ENCODE assay signal across 8 cellular contexts in genomic region chr18:55318864-55319516, GRCh38.
DNase-seq lines count a peak whose midpoint lies in the region; ATAC-seq, FAIRE-seq and TF ChIP-seq lines count a peak whose summit lies in the region.

No MANE protein-coding gene starts in this region.

- no peak for ATAC-seq in GM21360 (IDR thresholded peaks at IDR 0.05; ENCODE audit: unreplicated experiment)

- intact Hi-C loops in stomach (cut with DNase I; ENCODE audit: low total_unique reads) = no loop called here

- TF ChIP-seq CTCF in OCI-LY3 (IDR thresholded peaks at IDR 0.05; ENCODE audit: low read depth, low read length) (no peak), fibroblast of villous mesenchyme (IDR thresholded peaks at IDR 0.05; ENCODE audit: insufficient read depth, low read depth, low read length) (no peak), stomach (IDR thresholded peaks at IDR 0.05) (no peak)

- peak overlapping the region; percentile 75 for H3K4me3 ChIP-seq in OCI-LY3 (ENCODE audit: low read length)
- H3K4me3 ChIP-seq in fibroblast of villous mesenchyme (ENCODE audit: low read depth, low read length) = peak overlapping the region; percentile 75
- peak overlapping the region in 3 of 4 donors; percentile 8 to 52 (median 48) for H3K4me3 ChIP-seq in stomach

- H3K27me3 ChIP-seq in OCI-LY3 (ENCODE audit: low read depth, low read length) (no peaks in the 10 kb centered on the region), stomach (peaks cover 0 to 13% (median 3%) of the 10 kb centered on the region in 3 donors)

- no peaks in the 10 kb centered on the region for H3K9me3 ChIP-seq in OCI-LY3 (ENCODE audit: insufficient read depth, low read length)
- no peaks in the 10 kb centered on the region for H3K9me3 ChIP-seq in stomach

- peak overlapping the region; percentile 85 for H3K27ac ChIP-seq in OCI-LY3 (ENCODE audit: low read length)
- H3K27ac ChIP-seq in stomach = peak overlapping the region in 4 of 5 donors; percentile 81 to 92 (median 90)

- H3K4me1 ChIP-seq in OCI-LY3 (ENCODE audit: low read length) (peaks cover 86% of the 10 kb centered on the region), stomach (peaks cover 0 to 63% (median 15%) of the 10 kb centered on the region in 4 donors)

- TF ChIP-seq EP300 in stomach (IDR thresholded peaks at IDR 0.05) = no peak

- 53 to 64% (median 59%) methylated on average over 4 of the region's 4 CpGs for WGBS in stomach, 5 donors

- H3K36me3 ChIP-seq in OCI-LY3 (replicated peaks; ENCODE audit: low read depth, low read length) = peaks cover 27% of the 10 kb centered on the region
- no peaks in the 10 kb centered on the region for H3K36me3 ChIP-seq in stomach

- peaks cover 98% of the 10 kb centered on the region for H4K20me1 ChIP-seq in OCI-LY3 (ENCODE audit: insufficient read depth, low read length)

- peaks cover 100% of the 10 kb centered on the region for H3K79me2 ChIP-seq in OCI-LY3 (ENCODE audit: low read length)

- peak; percentile 52 for FAIRE-seq in GM18507 (lab: Jason Lieb, UNC)

- peak overlapping the region; percentile 81 for H3K4me2 ChIP-seq in OCI-LY3 (ENCODE audit: low read length)

- no peak overlapping the region for H2AFZ ChIP-seq in OCI-LY3 (ENCODE audit: low read depth, low read length)

- H3K9ac ChIP-seq in OCI-LY3 (ENCODE audit: low read length) = peak overlapping the region; percentile 70

- DNase-seq in GM18507 (ENCODE audit: extremely low spot score, insufficient read length, low read depth) = no peak
- DNase-seq in fibroblast of villous mesenchyme (ENCODE audit: low read depth) = peak; percentile 88
- no peak for DNase-seq in stomach
- no peak for DNase-seq in epidermal melanocyte (ENCODE audit: insufficient read length, low spot score)
- DNase-seq in HuH-7 (ENCODE audit: low spot score) = no peak
- DNase-seq in activated T-cell treated with anti-CD3 and anti-CD28 coated beads, Interleukin-2, amount 50 U/mL, for 1 hour = no peak

- no peak for TF ChIP-seq POLR2A in stomach (IDR thresholded peaks at IDR 0.05)
